In genomic region chr2:175373729-175374128, GRCh38 we compare ENCODE assay signal across 1 cellular context.
TF ChIP-seq lines count a peak whose summit lies in the region.

No MANE protein-coding gene starts in this region.

TF ChIP-seq in endothelial cell of umbilical vein, 7 proteins besides CTCF, POLR2A, EP300 and RAD21:
- TF ChIP-seq MAX (IDR thresholded peaks at IDR 0.05; ENCODE audit: insufficient read depth, insufficient read length) (no peak), JUN (IDR thresholded peaks at IDR 0.05; ENCODE audit: borderline replicate concordance, insufficient read depth, insufficient read length, low read depth) (no peak), GATA2 (IDR thresholded peaks at IDR 0.05; ENCODE audit: insufficient read depth, insufficient read length, low read depth, low read length) (no peak), MYC (IDR thresholded peaks at IDR 0.05; ENCODE audit: low read depth, low read length) (no peak), FOS (IDR thresholded peaks at IDR 0.05; ENCODE audit: borderline replicate concordance, insufficient read depth, low read length) (no peak), EZH2 (IDR thresholded peaks at IDR 0.05; ENCODE audit: borderline replicate concordance, low read depth, low read length, severe bottlenecking) (no peak), POLR2AphosphoS5 (IDR thresholded peaks at IDR 0.05; ENCODE audit: insufficient read depth, low read depth, low read length) (no peak)
